In genomic region chr1:156497743-156498446, GRCh38 we compare ENCODE assay signal across 10 cellular contexts. TPM values are rescaled to one million over a fixed set of nuclear protein-coding genes. Genes with fewer than 3 reads are reported as not detected.
DNase-seq lines count a peak whose midpoint lies in the region; ATAC-seq, FAIRE-seq and TF ChIP-seq lines count a peak whose summit lies in the region.
"Had no signal": no experiment of that assay in that cellular context is flagged by ENCODE, and none has a peak within 500 bp of the region (broad histone marks: within the 10 kb centered on the region; RNA-seq: fewer than 3 reads in every experiment).

No MANE protein-coding gene starts in this region.

- intact Hi-C loops in HepG2 (cut with micrococcal nuclease; ENCODE audit: unreplicated experiment) = loop anchor here (2.0 kb wide), 1 partner anchor 17 kb away; no protein-coding TSS in a partner anchor

- H3K4me1 Mint-ChIP-seq in T-helper 1 cell treated with Interleukin-12 subunit alpha and Interleukin-12 subunit beta and Interleukin-4 antibody, amounts not matched to agents 30 μg/mL and 1 μg/mL, for 36 hours (ENCODE audit: low read depth) = peaks cover 62% of the 10 kb centered on the region
- H3K4me1 Mint-ChIP-seq in activated naive CD8-positive, alpha-beta T cell treated with anti-CD3 and anti-CD28 coated beads for 36 hours = peaks cover 76% of the 10 kb centered on the region

- no peak for TF ChIP-seq POLR2A in HepG2 (IDR thresholded peaks at IDR 0.05; ENCODE audit: insufficient read depth in 1 of 2, low read depth in 2 of 2, low read length in 2 of 2)

- H3K27ac ChIP-seq in HepG2 (ENCODE audit: extremely low read length, insufficient read depth, low read length) = no peak overlapping the region

- H2AFZ ChIP-seq in HepG2 (ENCODE audit: low read length) = no peak overlapping the region

- H3K36me3 Mint-ChIP-seq in T-helper 1 cell treated with Interleukin-12 subunit alpha and Interleukin-12 subunit beta and Interleukin-4 antibody, amounts not matched to agents 30 μg/mL and 1 μg/mL, for 36 hours (ENCODE audit: low read depth) = peaks cover 24% of the 10 kb centered on the region
- peaks cover 12% of the 10 kb centered on the region for H3K36me3 Mint-ChIP-seq in activated naive CD8-positive, alpha-beta T cell treated with anti-CD3 and anti-CD28 coated beads for 36 hours

- peaks cover 0 to 7% of the 10 kb centered on the region in 2 experiments; a peak in 1 of 5 replicates for H3K36me3 ChIP-seq in HepG2 (replicated peaks in 1 of 2; ENCODE audit: control insufficient read depth in 1 of 2, insufficient read depth in 2 of 2, low read length in 2 of 2)

- BruUV-seq in HepG2 (replicated peaks; lab: Mats Ljungman, UMichigan) = no TSS peak

- no peaks in the 10 kb centered on the region for H3K9me3 Mint-ChIP-seq in T-helper 1 cell treated with Interleukin-12 subunit alpha and Interleukin-12 subunit beta and Interleukin-4 antibody, amounts not matched to agents 30 μg/mL and 1 μg/mL, for 36 hours
- H3K9me3 Mint-ChIP-seq in activated naive CD8-positive, alpha-beta T cell treated with anti-CD3 and anti-CD28 coated beads for 36 hours = no peaks in the 10 kb centered on the region

- peak overlapping the region; percentile 52 for H3K27ac Mint-ChIP-seq in T-helper 1 cell treated with Interleukin-12 subunit alpha and Interleukin-12 subunit beta and Interleukin-4 antibody, amounts not matched to agents 30 μg/mL and 1 μg/mL, for 36 hours
- H3K27ac Mint-ChIP-seq in activated naive CD8-positive, alpha-beta T cell treated with anti-CD3 and anti-CD28 coated beads for 36 hours = peak overlapping the region; percentile 58

- peaks cover 58% of the 10 kb centered on the region for H4K20me1 ChIP-seq in HepG2 (ENCODE audit: insufficient read depth, low read length)

- no peak for ATAC-seq in HepG2

- H3K4me3 Mint-ChIP-seq in T-helper 1 cell treated with Interleukin-12 subunit alpha and Interleukin-12 subunit beta and Interleukin-4 antibody, amounts not matched to agents 30 μg/mL and 1 μg/mL, for 36 hours = peak overlapping the region; percentile 62
- peak overlapping the region; percentile 87 for H3K4me3 Mint-ChIP-seq in activated naive CD8-positive, alpha-beta T cell treated with anti-CD3 and anti-CD28 coated beads for 36 hours

- peaks cover 2 to 7% of the 10 kb centered on the region in 2 experiments; a peak in 4 of 5 replicates for H3K27me3 ChIP-seq in HepG2 (ENCODE audit: control insufficient read depth in 1 of 2, insufficient read depth in 2 of 2, low read length in 2 of 2)

- 87% methylated on average over 6 of the region's 6 CpGs for WGBS in HepG2 (ENCODE audit: low lambda C conversion rate)

- H3K4me1 ChIP-seq in HepG2 (ENCODE audit: insufficient read depth, low read length) = peaks cover 57% of the 10 kb centered on the region

- no peaks in the 10 kb centered on the region for H3K27me3 Mint-ChIP-seq in T-helper 1 cell treated with Interleukin-12 subunit alpha and Interleukin-12 subunit beta and Interleukin-4 antibody, amounts not matched to agents 30 μg/mL and 1 μg/mL, for 36 hours (ENCODE audit: low read depth)
- H3K27me3 Mint-ChIP-seq in activated naive CD8-positive, alpha-beta T cell treated with anti-CD3 and anti-CD28 coated beads for 36 hours = no peaks in the 10 kb centered on the region

- TF ChIP-seq EP300 in HepG2 (IDR thresholded peaks at IDR 0.05; ENCODE audit: low read depth in 2 of 2, low read length in 2 of 2) (no peak), HepG2 (CRISPR knock-in tag; IDR thresholded peaks at IDR 0.05; ENCODE audit: borderline replicate concordance) (no peak)

- CTCF ChIA-PET in HepG2 (lab: Yijun Ruan, JAX; ENCODE audit: low intra/inter-chr PET ratio, low total read pairs) = no interaction called here

- POLR2A ChIA-PET in HepG2 (lab: Yijun Ruan, JAX) = interaction anchor here (1.3 to 2.1 kb wide), 2 partner anchors 12 to 40 kb away, joined by 5 to 19 read pairs; no protein-coding TSS in a partner anchor

- no peak for TF ChIP-seq RAD21 in HepG2 (CRISPR knock-in tag; IDR thresholded peaks at IDR 0.05)

- H3K4me2 ChIP-seq in HepG2 (ENCODE audit: low read depth, low read length) = peak overlapping the region; percentile 41; the same call in 1 of the 2 replicates

- H3K9me3 ChIP-seq in HepG2 (ENCODE audit: low read length) = no peaks in the 10 kb centered on the region

- DNase-seq in T-helper 1 cell (no peak), HepG2 (ENCODE audit: low spot score) (no peak), superior temporal gyrus (ENCODE audit: extremely low spot score) (peak; percentile 62), Ammon's horn (ENCODE audit: low spot score) (no peak), A172 (ENCODE audit: low spot score) (no peak)
- DNase-seq in activated naive CD8-positive, alpha-beta T cell treated with anti-CD3 and anti-CD28 coated beads for 36 hours = no peak
- DNase-seq in activated effector memory CD4-positive, alpha-beta T cell treated with Interleukin-2 at 50 U/mL for 16 hours = no peak
- DNase-seq: COR-L47 had no signal

- in situ Hi-C loops in HepG2 (cut with HindIII; ENCODE audit: extremely low pct_ligation_motif_present, low pct_unique_long_range_greater_than_20kb) = no loop called here

- peaks cover 32% of the 10 kb centered on the region for H3K79me2 ChIP-seq in HepG2 (ENCODE audit: insufficient read depth, low read length)

- H3K4me3 ChIP-seq in HepG2 (replicated peaks in 1 of 3; ENCODE audit: insufficient read depth in 1 of 3, low read depth in 2 of 3, low read length in 3 of 3) = no peak overlapping the region

- H3K9ac ChIP-seq in HepG2 (ENCODE audit: insufficient read depth, low read depth, low read length) = no peak overlapping the region

- TF ChIP-seq CTCF in HepG2 (CRISPR knock-in tag; IDR thresholded peaks at IDR 0.05) = no peak

- no peak for FAIRE-seq in HepG2 (lab: Jason Lieb, UNC)
- FAIRE-seq: colon had no signal

TF ChIP-seq in HepG2, 621 proteins besides CTCF, POLR2A, EP300 and RAD21:
- no peak for TF ChIP-seq MIER2 (CRISPR knock-in tag; IDR thresholded peaks at IDR 0.05)

RNA-seq across cellular contexts. Expression of gene MEF2D, which starts 2.7 kb away (rescaled TPM):
- total RNA-seq in activated naive CD8-positive, alpha-beta T cell treated with anti-CD3 and anti-CD28 coated beads for 36 hours = 10 to 100 TPM; 25.7 to 27.8 TPM
- 1.3 and 1.6 TPM in 2 replicates for total RNA-seq in HepG2 (2016; rRNA removed; fragmentation: Illumina TruSeq; extraction: Trizol)
- 0.10 and 0.18 TPM in 2 replicates for total RNA-seq in HepG2 (2016; cell fraction: cytosol; rRNA removed; fragmentation: Illumina TruSeq; extraction: Trizol; ENCODE audit: low read depth)
- 0.94 and 1.4 TPM in 2 replicates for total RNA-seq in HepG2 (2016; cell fraction: insoluble cytoplasmic fraction; rRNA removed; fragmentation: Illumina TruSeq; extraction: Trizol)
- 0.86 and 1.1 TPM in 2 replicates for total RNA-seq in HepG2 (2016; cell fraction: membrane; rRNA removed; fragmentation: Illumina TruSeq; extraction: Trizol)
- total RNA-seq in HepG2 (2016; cell fraction: nucleus; rRNA removed; fragmentation: Illumina TruSeq; extraction: Trizol) = 1.6 and 2.1 TPM in 2 replicates
- polyA plus RNA-seq in HepG2 (2011; rRNA removed) = 3.9 and 4.8 TPM in 2 replicates
- 3.4 and 4.5 TPM in 2 replicates for polyA plus RNA-seq in HepG2 (2011; cell fraction: cytosol; rRNA removed)
- 16.7 and 19.0 TPM in 2 replicates for polyA plus RNA-seq in HepG2 (2011; cell fraction: nucleus; rRNA removed)
- polyA plus RNA-seq in HepG2 (2012) = 7.2 and 7.9 TPM in 2 replicates
- polyA plus RNA-seq in HepG2 (2016; cell fraction: cytosol; fragmentation: Illumina TruSeq; extraction: Trizol; ENCODE audit: low read depth) = 0.14 and 0.24 TPM in 2 replicates
- polyA plus RNA-seq in HepG2 (2016; cell fraction: insoluble cytoplasmic fraction; fragmentation: Illumina TruSeq; extraction: Trizol; ENCODE audit: low read depth) = 2.7 and 4.2 TPM in 2 replicates
- polyA plus RNA-seq in HepG2 (2016; cell fraction: membrane; fragmentation: Illumina TruSeq; extraction: Trizol; ENCODE audit: low read depth) = 0.64 and 0.70 TPM in 2 replicates
- 5.2 and 6.2 TPM in 2 replicates for polyA plus RNA-seq in HepG2 (2016; cell fraction: nucleus; fragmentation: Illumina TruSeq; extraction: Trizol; ENCODE audit: insufficient read depth, low read depth)
- polyA minus RNA-seq in HepG2 (2011; rRNA and poly(A)+ RNA removed; ENCODE audit: low replicate concordance) = 6.9 and 12.7 TPM in 2 replicates
- polyA minus RNA-seq in HepG2 (2011; cell fraction: cytosol; rRNA and poly(A)+ RNA removed) = 4.3 and 7.2 TPM in 2 replicates
- polyA minus RNA-seq in HepG2 (2011; cell fraction: nucleus; rRNA and poly(A)+ RNA removed) = 5.4 and 6.3 TPM in 2 replicates
- 14.6 and 22.2 TPM in 2 replicates for total RNA-seq in A172 (2014; rRNA removed; shearing (Covaris generic))
